ENCODE assay signal across 9 cellular contexts in the genomic region with DNA sequence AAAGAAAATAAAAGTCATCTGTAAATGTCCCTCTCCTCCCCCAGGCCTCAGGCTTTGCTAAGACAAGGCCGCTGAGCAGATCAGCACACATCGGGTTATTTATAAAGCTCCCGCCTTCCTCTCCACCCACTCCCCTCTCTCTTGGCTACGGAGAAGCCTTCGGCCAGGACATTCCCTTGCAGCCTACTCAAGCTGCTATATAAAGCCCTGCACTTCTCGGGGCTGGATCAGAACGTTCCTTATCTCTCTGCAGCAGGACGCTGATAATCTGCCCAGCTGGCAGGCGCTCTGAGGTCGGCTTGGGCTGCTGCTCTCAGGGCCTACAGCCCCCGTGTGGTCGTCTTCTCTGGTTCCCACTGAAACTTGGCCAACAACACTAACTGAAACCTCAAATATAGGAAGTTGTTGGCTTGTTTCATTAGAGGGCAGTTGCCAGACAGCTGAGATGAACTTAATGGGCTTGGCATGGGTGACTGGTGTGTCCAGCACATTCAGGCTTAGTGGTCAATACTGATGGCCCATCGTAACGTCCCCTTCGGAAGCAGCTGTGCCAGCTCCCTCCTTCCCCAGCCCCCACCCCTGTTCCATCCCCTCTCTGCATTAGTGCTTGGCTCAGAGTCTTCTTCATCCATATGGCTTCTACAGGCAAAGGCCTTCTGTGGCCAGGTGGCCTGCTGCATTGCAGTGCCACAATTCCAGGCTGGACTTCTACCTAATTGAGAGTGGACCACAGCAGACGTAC.
DNase-seq lines count a peak whose midpoint lies in the region; ATAC-seq and TF ChIP-seq lines count a peak whose summit lies in the region.
"Had no signal": no experiment of that assay in that cellular context is flagged by ENCODE, and none has a peak within 500 bp of the region (broad histone marks: within the 10 kb centered on the region; RNA-seq: fewer than 3 reads in every experiment).

No MANE protein-coding gene starts in this region.

- in situ Hi-C loops in GM18951 (cut with MboI; ENCODE audit: low sequenced_read_pairs, unreplicated experiment): loop anchor here (25.0 kb wide), 1 partner anchor 641 kb away; a partner anchor contains a TSS

- H3K27me3 ChIP-seq in ACC112 (ENCODE audit: insufficient read depth, low read length): no peaks in the 10 kb centered on the region
- no peaks in the 10 kb centered on the region for H3K27me3 ChIP-seq in ovary

- peak overlapping the region; percentile 8; the same call in 1 of the 2 replicates for H3K27ac ChIP-seq in ACC112 (ENCODE audit: low read depth, low read length)
- peak overlapping the region; percentile 15 to 63 for H3K27ac ChIP-seq in ovary
- H3K27ac ChIP-seq: C4-2B had no signal

- H3K9me3 ChIP-seq in ovary: no peaks in the 10 kb centered on the region

- H3K79me2 ChIP-seq in ACC112 (ENCODE audit: control insufficient read depth, insufficient read depth, low read length, unreplicated experiment): no peaks in the 10 kb centered on the region

- H2AFZ ChIP-seq in ACC112 (ENCODE audit: low read length, unreplicated experiment): peak overlapping the region; percentile 91

- H3K36me3 ChIP-seq in ACC112 (ENCODE audit: insufficient read depth, low read length) (no peaks in the 10 kb centered on the region; the same call in 1 of the 2 replicates), ovary (no peaks in the 10 kb centered on the region)

- peak overlapping the region; percentile 44 for H3K4me3 ChIP-seq in ACC112 (ENCODE audit: low read depth, low read length)
- H3K4me3 ChIP-seq in fibroblast of the aortic adventitia (ENCODE audit: low read depth, low read length): no peak overlapping the region
- H3K4me3 ChIP-seq in ovary: no peak overlapping the region

- WGBS in ovary, 3 donors: 2 to 3% (median 2%) methylated on average over 16 of the region's 16 CpGs

- peak; percentile 64 for TF ChIP-seq EP300 in ovary (IDR thresholded peaks at IDR 0.05)

- TF ChIP-seq POLR2A in GM18951 (IDR thresholded peaks at IDR 0.05; ENCODE audit: extremely low read depth, insufficient read depth, insufficient read length) (peak; percentile 44), ovary (IDR thresholded peaks at IDR 0.05) (peak; percentile 22)

- peak; percentile 67 for ATAC-seq in HG03064 (IDR thresholded peaks at IDR 0.05; ENCODE audit: low read depth, unreplicated experiment)

- peak; percentile 81 for DNase-seq in SIG-M5 (lab: John Stamatoyannopoulos, UW)
- peak; percentile 97 for DNase-seq in fibroblast of the aortic adventitia (ENCODE audit: low read depth)
- DNase-seq in ovary: peak; percentile 79 to 93 (median 87)
- no peak for DNase-seq in activated CD4-positive, CD25-positive, alpha-beta regulatory T cell treated with anti-CD3 and anti-CD28 coated beads, Interleukin-2, amount 50 U/mL, for 72 hours
- no peak for DNase-seq in NCI-H146 (lab: John Stamatoyannopoulos, UW)

- intact Hi-C loops in ovary (cut with DNase I): loop anchor here in 1 of 4 donors (10.0 kb wide), 1 partner anchor 628 kb away; no protein-coding TSS in a partner anchor

- peaks cover 12% of the 10 kb centered on the region for H3K4me1 ChIP-seq in ACC112 (ENCODE audit: control insufficient read depth, insufficient read depth, low read length, unreplicated experiment)
- H3K4me1 ChIP-seq in ovary (ENCODE audit: insufficient read depth): peaks cover 9% of the 10 kb centered on the region

- TF ChIP-seq CTCF in fibroblast of the aortic adventitia (IDR thresholded peaks at IDR 0.05; ENCODE audit: insufficient read depth, low read length): peak; percentile 63
- TF ChIP-seq CTCF in ovary (IDR thresholded peaks at IDR 0.05): peak; percentile 18 to 33 (median 22)

Comparison
In these comparisons a context has a peak if more than half of its experiments do, and no peak if none do; other contexts are left out.
1. DNase-seq: peak in SIG-M5 (single experiment), fibroblast of the aortic adventitia (single experiment) and ovary (5 of 5); none in activated CD4-positive, CD25-positive, alpha-beta regulatory T cell treated with anti-CD3 and anti-CD28 coated beads, Interleukin-2, amount 50 U/mL, for 72 hours (single experiment) and NCI-H146 (single experiment).